In the genomic region with DNA sequence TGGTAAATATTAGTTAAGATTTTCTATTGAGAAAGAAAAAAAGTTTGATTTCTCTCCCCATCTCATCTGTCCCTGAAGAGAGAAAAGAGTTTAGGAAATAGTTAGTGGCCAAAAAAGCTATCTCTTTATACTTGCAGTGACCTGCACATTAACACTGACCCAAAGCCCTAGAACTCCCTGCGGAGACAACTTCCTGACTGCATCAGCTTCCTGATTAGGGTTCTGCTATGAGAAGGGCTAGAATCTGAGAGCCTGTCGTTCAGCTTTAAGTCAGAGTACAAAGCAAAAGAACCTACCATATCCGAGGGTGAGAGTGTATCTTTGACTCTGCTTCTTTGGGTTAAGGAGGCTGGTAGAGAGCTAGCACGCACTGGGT, we compare ENCODE assay signal across 10 cellular contexts. TPM values are rescaled to one million over a fixed set of nuclear protein-coding genes. Genes with fewer than 3 reads are reported as not detected.
DNase-seq lines count a peak whose midpoint lies in the region; ATAC-seq and TF ChIP-seq lines count a peak whose summit lies in the region.
"Had no signal": no experiment of that assay in that cellular context is flagged by ENCODE, and none has a peak within 500 bp of the region (broad histone marks: within the 10 kb centered on the region; RNA-seq: fewer than 3 reads in every experiment).

No MANE protein-coding gene starts in this region.

- no peaks in the 10 kb centered on the region for H4K20me1 ChIP-seq in osteoblast (ENCODE audit: insufficient read depth, low read length)

- ATAC-seq in CD4-positive, alpha-beta T cell (ENCODE audit: poor library complexity) = no peak
- ATAC-seq in T-helper 17 cell = no peak
- ATAC-seq in GM19455 (IDR thresholded peaks at IDR 0.05; ENCODE audit: unreplicated experiment) = no peak

- H3K27me3 ChIP-seq in CD4-positive, alpha-beta T cell (ENCODE audit: control insufficient read depth, insufficient read depth, low read length) = no peaks in the 10 kb centered on the region
- no peaks in the 10 kb centered on the region for H3K27me3 ChIP-seq in osteoblast (ENCODE audit: insufficient read depth, low read length)

- H3K4me3 Mint-ChIP-seq in CD4-positive, alpha-beta T cell = no peak overlapping the region
- no peak overlapping the region for H3K4me3 Mint-ChIP-seq in T-helper 17 cell
- H3K4me3 Mint-ChIP-seq: CD4-positive, CD25-positive, alpha-beta regulatory T cell had no signal

- no peak for TF ChIP-seq CTCF in CD4-positive, alpha-beta T cell (IDR thresholded peaks at IDR 0.05)
- TF ChIP-seq CTCF in fibroblast of pulmonary artery (IDR thresholded peaks at IDR 0.05; ENCODE audit: low read length, missing control alignments) = no peak
- no peak for TF ChIP-seq CTCF in osteoblast (IDR thresholded peaks at IDR 0.05; ENCODE audit: extremely low read depth, low read depth, low read length)

- peaks cover 21% of the 10 kb centered on the region for H3K4me1 Mint-ChIP-seq in CD4-positive, alpha-beta T cell (ENCODE audit: low read depth)
- H3K4me1 Mint-ChIP-seq in T-helper 17 cell = peaks cover 20% of the 10 kb centered on the region

- H3K9me3 ChIP-seq in CD4-positive, alpha-beta T cell (ENCODE audit: control insufficient read depth, low read length) = no peaks in the 10 kb centered on the region
- H3K9me3 ChIP-seq in T-helper 17 cell (ENCODE audit: control insufficient read depth, low read length, poor library complexity, severe bottlenecking) (no peaks in the 10 kb centered on the region), osteoblast (ENCODE audit: low read depth, low read length) (no peaks in the 10 kb centered on the region)

- peak overlapping the region; percentile 57 for H3K4me2 ChIP-seq in osteoblast (ENCODE audit: insufficient read depth, low read length)

- no peaks in the 10 kb centered on the region for H3K27me3 Mint-ChIP-seq in CD4-positive, alpha-beta T cell
- H3K27me3 Mint-ChIP-seq in T-helper 17 cell = no peaks in the 10 kb centered on the region
- H3K27me3 Mint-ChIP-seq: CD4-positive, CD25-positive, alpha-beta regulatory T cell had no signal

- H3K36me3 Mint-ChIP-seq in CD4-positive, alpha-beta T cell (ENCODE audit: low read depth) = peaks cover 87% of the 10 kb centered on the region
- peaks cover 8% of the 10 kb centered on the region for H3K36me3 Mint-ChIP-seq in T-helper 17 cell (ENCODE audit: low read depth)

- CTCF ChIA-PET in CD4-positive, alpha-beta T cell (lab: Charles Lee) = interaction anchor here (1.0 to 3.0 kb wide), 2 partner anchors 35 to 59 kb away, joined by 3 to 7 read pairs; no protein-coding TSS in a partner anchor

- H2AFZ ChIP-seq in osteoblast (ENCODE audit: low read length) = peak overlapping the region; percentile 82

- peaks cover 6% of the 10 kb centered on the region for H3K79me2 ChIP-seq in osteoblast (ENCODE audit: insufficient read depth, low read length)

- H3K36me3 ChIP-seq in osteoblast (ENCODE audit: insufficient read depth, low read length) = peaks cover 4% of the 10 kb centered on the region

- H3K4me1 ChIP-seq in osteoblast (ENCODE audit: insufficient read depth, low read length) = peaks cover 20% of the 10 kb centered on the region

- no peaks in the 10 kb centered on the region for H3K9me3 Mint-ChIP-seq in CD4-positive, alpha-beta T cell
- H3K9me3 Mint-ChIP-seq: CD4-positive, CD25-positive, alpha-beta regulatory T cell had no signal

- no peak for DNase-seq in CD4-positive, alpha-beta T cell
- DNase-seq in T-helper 17 cell (no peak), fibroblast of pulmonary artery (ENCODE audit: low read depth) (peak; percentile 36), osteoblast (ENCODE audit: insufficient read length, low spot score, missing footprints) (peak; percentile 17), epidermal melanocyte (ENCODE audit: insufficient read length, low spot score) (no peak), NCI-H1048 (lab: John Stamatoyannopoulos, UW) (no peak), AML-193 (lab: John Stamatoyannopoulos, UW) (no peak)
- DNase-seq: CD4-positive, CD25-positive, alpha-beta regulatory T cell; NCI-H2171 had no signal

- H3K27ac Mint-ChIP-seq in CD4-positive, alpha-beta T cell = peak overlapping the region; percentile 8
- H3K27ac Mint-ChIP-seq in T-helper 17 cell = peak overlapping the region; percentile 63

- H3K27ac ChIP-seq in CD4-positive, alpha-beta T cell (ENCODE audit: low read depth, low read length) = no peak overlapping the region
- peak overlapping the region; percentile 55 for H3K27ac ChIP-seq in osteoblast (ENCODE audit: low read depth, low read length)

- POLR2A ChIA-PET in CD4-positive, alpha-beta T cell (lab: Charles Lee) = interaction anchor here (0.7 to 4.2 kb wide), 6 partner anchors 19 to 40 kb away, joined by 3 to 21 read pairs (median 4); partner anchors contain the start of gene LIMD2

- intact Hi-C loops in CD4-positive, alpha-beta T cell (cut with DNase I, micrococcal nuclease) = no loop called here

- H3K4me3 ChIP-seq in fibroblast of pulmonary artery (replicated peaks; ENCODE audit: low read depth, low read length) (peak overlapping the region; percentile 36), osteoblast (ENCODE audit: insufficient read depth, low read length) (peak overlapping the region; percentile 45)

RNA-seq across cellular contexts. Expression of gene LIMD2, which starts 24.7 kb away (rescaled TPM):
- total RNA-seq in CD4-positive, alpha-beta T cell = 100 to 1,000 TPM; 711 to 727 TPM
- total RNA-seq in T-helper 17 cell (100 to 1,000 TPM; 451 to 473 TPM), osteoblast (4.3 and 5.9 TPM in 2 replicates)

RNA-seq across cellular contexts. Expression of gene MAP3K3, which starts 53.0 kb away (rescaled TPM):
- total RNA-seq in CD4-positive, alpha-beta T cell = 10 to 100 TPM; 75.8 to 78.1 TPM
- total RNA-seq in T-helper 17 cell = 10 to 100 TPM; 74.1 to 85.0 TPM
- 51.0 and 53.0 TPM in 2 replicates for total RNA-seq in osteoblast

Comparison
In these comparisons a context has a peak if more than half of its experiments do, and no peak if none do; other contexts are left out.
1. DNase-seq: peak in fibroblast of pulmonary artery (single experiment) and osteoblast (single experiment); none in CD4-positive, alpha-beta T cell (0 of 10), T-helper 17 cell (0 of 3), epidermal melanocyte (single experiment), NCI-H1048 (single experiment) and AML-193 (0 of 2).
2. RNA of gene LIMD2, which starts 24.7 kb away (total RNA-seq): 711 to 727 TPM in CD4-positive, alpha-beta T cell and 451 to 473 TPM in T-helper 17 cell; 4.3 to 5.9 TPM in osteoblast; every median in the first group is over 10 times any median in the second.